Comparison of ENCODE assay signal across 8 cellular contexts in the genomic region with DNA sequence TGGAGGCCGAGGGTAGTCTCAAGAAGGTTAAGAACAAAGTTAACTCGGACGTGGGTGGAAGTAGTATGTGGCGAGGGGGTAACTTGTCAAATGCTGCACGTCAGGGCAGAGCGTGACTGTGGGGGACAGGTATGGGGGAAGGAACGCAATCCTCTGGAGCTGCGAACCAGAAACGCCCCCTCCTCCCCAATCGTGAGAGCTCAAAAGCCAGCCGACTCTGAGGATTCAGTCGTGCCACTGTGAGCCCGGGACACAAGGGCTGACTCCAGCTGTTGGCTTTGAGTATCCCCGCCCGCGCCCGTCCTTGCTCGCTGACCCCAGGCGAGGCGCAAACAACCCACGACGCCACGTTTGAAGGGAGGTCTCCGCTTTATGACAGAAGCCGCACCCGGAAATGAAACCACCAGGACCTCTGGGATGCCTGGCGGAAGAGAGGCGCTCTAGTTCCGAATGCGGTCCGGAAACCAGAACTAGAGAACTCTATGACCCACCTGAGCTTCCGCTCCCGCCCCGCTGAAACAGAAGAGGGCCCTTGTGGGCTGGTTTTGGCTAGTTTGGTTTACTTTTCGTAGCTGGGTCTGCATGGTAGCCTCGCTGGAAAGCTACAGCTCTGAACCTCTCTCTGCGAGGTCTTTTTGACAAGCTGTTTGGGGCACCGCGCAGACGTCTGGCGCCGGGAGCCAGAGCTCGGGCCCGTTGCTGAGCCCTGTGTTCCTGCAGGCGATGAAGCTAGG. TPM values are rescaled to one million over a fixed set of nuclear protein-coding genes. Genes with fewer than 3 reads are reported as not detected.
A peak's percentile ranks its signal among the peaks of the same experiment; 100 is the strongest.
DNase-seq lines count a peak whose midpoint lies in the region; ATAC-seq and TF ChIP-seq lines count a peak whose summit lies in the region.

A gene (minus strand): TSS at position 377 of the 734 bp plus-strand sequence. CDS start 550 bp downstream, outside the sequence.

- H3K27ac ChIP-seq in DOHH2 (ENCODE audit: low read depth, low read length) (peak within 1 kb of the TSS; percentile 67), MM.1S (ENCODE audit: low read length) (peak within 1 kb of the TSS; percentile 82; the same call in 1 of the 2 replicates), foreskin keratinocyte (peak within 1 kb of the TSS; percentile 74), neural progenitor cell (peak within 1 kb of the TSS; percentile 87), stomach smooth muscle (ENCODE audit: low read length) (peak within 1 kb of the TSS; percentile 87)

- H4K20me1 ChIP-seq in DOHH2 (ENCODE audit: control insufficient read depth, insufficient read depth, low read depth, low read length) (no peaks in the 10 kb centered on the region), MM.1S (ENCODE audit: insufficient read depth, low read length) (no peaks in the 10 kb centered on the region), neural progenitor cell (ENCODE audit: low read depth) (no peaks in the 10 kb centered on the region)

- H3K4me3 Mint-ChIP-seq in neural progenitor cell: peak within 1 kb of the TSS; percentile 97

- TF ChIP-seq CTCF in DOHH2 (IDR thresholded peaks at IDR 0.05; ENCODE audit: low read depth, low read length, poor library complexity, severe bottlenecking) (no peak), MM.1S (IDR thresholded peaks at IDR 0.05; ENCODE audit: low read length) (no peak), foreskin keratinocyte (conservative IDR thresholded peaks at IDR 0.05) (peak; percentile 26), neural progenitor cell (IDR thresholded peaks at IDR 0.05) (no peak)

- peak within 1 kb of the TSS; percentile 88 for H3K27ac Mint-ChIP-seq in neural progenitor cell

- no peaks in the 10 kb centered on the region for H3K27me3 Mint-ChIP-seq in neural progenitor cell (ENCODE audit: insufficient read depth, low read depth)

- H3K4me2 ChIP-seq in DOHH2 (ENCODE audit: low read length): peak within 1 kb of the TSS; percentile 86
- peak within 1 kb of the TSS; percentile 83 for H3K4me2 ChIP-seq in MM.1S (ENCODE audit: low read depth, low read length)
- peak within 1 kb of the TSS; percentile 97 for H3K4me2 ChIP-seq in neural progenitor cell

- H3K9me3 ChIP-seq in DOHH2 (ENCODE audit: control insufficient read depth, insufficient read depth, low read length) (no peaks in the 10 kb centered on the region), MM.1S (replicated peaks; ENCODE audit: insufficient read depth, low read length) (no peaks in the 10 kb centered on the region), neural progenitor cell (ENCODE audit: low read depth) (no peaks in the 10 kb centered on the region), stomach smooth muscle (ENCODE audit: control insufficient read depth in 2 of 2, low read length in 2 of 2) (no peaks in the 10 kb centered on the region)

- DNase-seq in H7: peak; percentile 84
- DNase-seq in MM.1S: peak; percentile 95
- peak; percentile 77 for DNase-seq in SHP77 treated with DMSO at 0.1 percent for 48 hours (lab: John Stamatoyannopoulos, UW)
- peak; percentile 87 for DNase-seq in activated gamma-delta T cell treated with Interleukin-2 at 50 U/mL for 16 hours
- peak; percentile 64 to 79 for DNase-seq in foreskin keratinocyte
- peak; percentile 87 for DNase-seq in neural progenitor cell (ENCODE audit: low spot score)

- peaks cover 15% of the 10 kb centered on the region for H3K79me2 ChIP-seq in DOHH2 (ENCODE audit: control insufficient read depth, low read length)
- H3K79me2 ChIP-seq in MM.1S (ENCODE audit: low read length): no peaks in the 10 kb centered on the region
- peaks cover 9% of the 10 kb centered on the region for H3K79me2 ChIP-seq in neural progenitor cell (ENCODE audit: low read depth)

- peak; percentile 93 for ATAC-seq in foreskin keratinocyte

- H3K4me3 ChIP-seq in DOHH2 (ENCODE audit: low read length) (peak within 1 kb of the TSS; percentile 95), H7 (ENCODE audit: insufficient read depth, low read depth, low read length) (peak within 1 kb of the TSS; percentile 78), MM.1S (ENCODE audit: low read length) (peak within 1 kb of the TSS; percentile 81), neural progenitor cell (peak within 1 kb of the TSS; percentile 80), stomach smooth muscle (ENCODE audit: low read length in 2 of 2) (peak within 1 kb of the TSS; percentile 79 to 96)

- H3K4me1 ChIP-seq in DOHH2 (ENCODE audit: control insufficient read depth, low read length) (peaks cover 26% of the 10 kb centered on the region), MM.1S (ENCODE audit: low read length) (peaks cover 13% of the 10 kb centered on the region), foreskin keratinocyte (peaks cover 4% of the 10 kb centered on the region), neural progenitor cell (peaks cover 10% of the 10 kb centered on the region), stomach smooth muscle (ENCODE audit: control insufficient read depth, insufficient read depth, low read length) (peaks cover 18% of the 10 kb centered on the region)

- H3K36me3 ChIP-seq in DOHH2 (ENCODE audit: control insufficient read depth, low read length) (peaks cover 28% of the 10 kb centered on the region), H7 (replicated peaks; ENCODE audit: control insufficient read depth, insufficient read depth, low read length) (no peaks in the 10 kb centered on the region; the same call in 1 of the 2 replicates), MM.1S (replicated peaks; ENCODE audit: insufficient read depth, low read length) (no peaks in the 10 kb centered on the region), neural progenitor cell (no peaks in the 10 kb centered on the region), stomach smooth muscle (ENCODE audit: control insufficient read depth in 2 of 2, insufficient read depth in 2 of 2, low read length in 2 of 2) (peaks cover 7 to 9% of the 10 kb centered on the region in 2 donors)

- peaks cover 6% of the 10 kb centered on the region for H3K36me3 Mint-ChIP-seq in neural progenitor cell

- H3K27me3 ChIP-seq in DOHH2 (ENCODE audit: control insufficient read depth, low read length) (no peaks in the 10 kb centered on the region), H7 (ENCODE audit: control insufficient read depth, insufficient read depth, low read length) (no peaks in the 10 kb centered on the region), MM.1S (replicated peaks; ENCODE audit: insufficient read depth, low read length) (no peaks in the 10 kb centered on the region), foreskin keratinocyte (no peaks in the 10 kb centered on the region), neural progenitor cell (peaks cover 3% of the 10 kb centered on the region), stomach smooth muscle (ENCODE audit: control insufficient read depth in 1 of 2, insufficient read depth in 2 of 2, low read length in 2 of 2) (no peaks in the 10 kb centered on the region)

- H3K9me2 ChIP-seq in DOHH2 (replicated peaks; ENCODE audit: control insufficient read depth, low read length) (no peaks in the 10 kb centered on the region), MM.1S (replicated peaks; ENCODE audit: insufficient read depth, low read length) (no peaks in the 10 kb centered on the region)

- H2AFZ ChIP-seq in MM.1S (ENCODE audit: low read length) (peak within 1 kb of the TSS; percentile 94), neural progenitor cell (replicated peaks) (peak within 1 kb of the TSS; percentile 85)

- peaks cover 13% of the 10 kb centered on the region for H3K4me1 Mint-ChIP-seq in neural progenitor cell

- H3K9ac ChIP-seq in MM.1S (ENCODE audit: low read length): peak within 1 kb of the TSS; percentile 91
- peak within 1 kb of the TSS; percentile 94 for H3K9ac ChIP-seq in neural progenitor cell
- peak within 1 kb of the TSS; percentile 89 to 97 for H3K9ac ChIP-seq in stomach smooth muscle (ENCODE audit: low read length in 2 of 2)

- H3K9me3 Mint-ChIP-seq in neural progenitor cell: no peaks in the 10 kb centered on the region

- peaks cover 22% of the 10 kb centered on the region; the same call in 1 of the 2 replicates for H3F3A ChIP-seq in DOHH2 (ENCODE audit: control insufficient read depth, insufficient read depth)
- peaks cover 18% of the 10 kb centered on the region; the same call in 1 of the 2 replicates for H3F3A ChIP-seq in MM.1S (ENCODE audit: insufficient read depth, low read length)
- peaks cover 45% of the 10 kb centered on the region for H3F3A ChIP-seq in neural progenitor cell (ENCODE audit: low read depth)

RNA-seq across cellular contexts. Expression of the gene that starts here (rescaled TPM):
- 5.5 and 7.7 TPM in 2 replicates for total RNA-seq in H7 (2014; rRNA removed; shearing (Covaris generic))
- total RNA-seq in foreskin keratinocyte (3.9 and 4.0 TPM in 2 replicates), neural progenitor cell (ENCODE audit: low replicate concordance) (6.5 and 7.0 TPM in 2 replicates)
- 2.0 and 2.1 TPM in 2 replicates for polyA plus RNA-seq in foreskin keratinocyte

Comparison
In these comparisons a context has a peak if more than half of its experiments do, and no peak if none do; other contexts are left out.
1. Peak in every context shown above with its lines: DNase-seq, ATAC-seq, H3K4me3 ChIP-seq and H3K27ac ChIP-seq.